Comparison of ENCODE assay signal across 39 cellular contexts in the genomic region with DNA sequence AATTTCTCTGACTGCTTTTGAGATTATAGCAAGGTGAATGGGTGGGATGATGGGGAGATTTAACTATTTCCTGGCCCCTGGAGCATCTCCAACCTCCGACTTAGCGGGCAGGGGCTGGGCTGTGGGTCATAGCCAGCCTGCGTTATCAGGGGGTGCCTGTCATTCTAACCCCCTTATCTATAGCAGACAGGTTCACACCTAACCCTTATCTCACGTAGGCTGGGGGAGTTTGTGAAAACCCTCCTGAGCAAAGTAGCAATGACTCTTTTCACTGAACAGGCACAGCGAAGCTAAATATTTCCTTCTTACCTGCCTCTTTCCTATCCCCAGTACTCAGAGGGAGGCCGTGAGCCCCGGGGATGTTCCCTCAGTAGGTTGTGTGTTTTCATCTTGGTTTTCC.
"Had no signal": no experiment of that assay in that cellular context is flagged by ENCODE, and none has a peak within 500 bp of the region (broad histone marks: within the 10 kb centered on the region; RNA-seq: fewer than 3 reads in every experiment).

No MANE protein-coding gene starts in this region.

- H3K9me3 Mint-ChIP-seq: activated naive CD4-positive, alpha-beta T cell treated with anti-CD3 and anti-CD28 coated beads for 36 hours; activated naive CD4-positive, alpha-beta T cell treated with anti-CD3 and anti-CD28 coated beads, Interleukin-2, amount 50 U/mL, for 24 hours; activated T-cell treated with anti-CD3 and anti-CD28 coated beads, Interleukin-2, amount 50 U/mL, for 24 hours; activated T-cell treated with anti-CD3 and anti-CD28 coated beads, Interleukin-2, amount 50 U/mL, for 4 hours; brain had no signal

- H3K9me3 ChIP-seq: adrenal gland, ascending aorta, body of pancreas, breast epithelium had no signal

- H3K27ac ChIP-seq: adrenal gland, ascending aorta, body of pancreas, brain microvascular endothelial cell, breast epithelium, cardiac muscle cell had no signal

- H3K36me3 ChIP-seq: adrenal gland, ascending aorta, brain microvascular endothelial cell, breast epithelium, cardiac muscle cell had no signal

- DNase-seq: activated effector memory CD4-positive, alpha-beta T cell treated with anti-CD3 and anti-CD28 coated beads, Interleukin-2, amount 50 U/mL, for 16 hours; activated effector memory CD4-positive, alpha-beta T cell treated with Interleukin-2 at 50 U/mL for 16 hours; activated gamma-delta T cell; activated gamma-delta T cell treated with Interleukin-2 at 50 U/mL for 16 hours; activated naive CD4-positive, alpha-beta T cell; activated naive CD4-positive, alpha-beta T cell treated with anti-CD3 and anti-CD28 coated beads for 36 hours; activated naive CD4-positive, alpha-beta T cell treated with anti-CD3 and anti-CD28 coated beads, Interleukin-2, amount 10 ng/mL, durations not matched to agents 7 days and 5 days; activated naive CD4-positive, alpha-beta T cell treated with anti-CD3 and anti-CD28 coated beads, Interleukin-2, amount 50 U/mL, for 16 hours; activated naive CD4-positive, alpha-beta T cell treated with Interleukin-2 at 50 U/mL for 16 hours; activated naive CD8-positive, alpha-beta T cell treated with anti-CD3 and anti-CD28 coated beads for 36 hours; activated naive CD8-positive, alpha-beta T cell treated with anti-CD3 and anti-CD28 coated beads, Interleukin-2, amount 10 ng/mL, durations not matched to agents 7 days and 5 days; activated naive CD8-positive, alpha-beta T cell treated with anti-CD3 and anti-CD28 coated beads, Interleukin-2, amount 50 U/mL, for 24 hours; activated T-cell treated with anti-CD3 and anti-CD28 coated beads, Interleukin-2, amount 50 U/mL, for 1 hour; activated T-cell treated with anti-CD3 and anti-CD28 coated beads, Interleukin-2, amount 50 U/mL, for 24 hours; activated T-cell treated with anti-CD3 and anti-CD28 coated beads, Interleukin-2, amount 50 U/mL, for 4 hours; activated T-cell treated with anti-CD3 and anti-CD28 coated beads, Interleukin-2, amount 50 U/mL, for 48 hours; activated T-cell treated with anti-CD3 and anti-CD28 coated beads, Interleukin-2, amount 50 U/mL, for 72 hours; adrenal gland; amniotic stem cell; amygdala; anterior cingulate cortex; aorta; body of pancreas; brain microvascular endothelial cell; caudate nucleus; central memory CD4-positive, alpha-beta T cell; cerebellar nuclear complex had no signal

- H3K36me3 Mint-ChIP-seq: activated naive CD4-positive, alpha-beta T cell treated with anti-CD3 and anti-CD28 coated beads, Interleukin-2, amount 10 ng/mL, durations not matched to agents 7 days and 5 days; activated naive CD4-positive, alpha-beta T cell treated with anti-CD3 and anti-CD28 coated beads, Interleukin-2, amount 50 U/mL, for 24 hours; activated naive CD4-positive, alpha-beta T cell treated with anti-CD3 and anti-CD28 coated beads, Interleukin-2, amount 50 U/mL, for 72 hours; activated naive CD8-positive, alpha-beta T cell; activated naive CD8-positive, alpha-beta T cell treated with anti-CD3 and anti-CD28 coated beads for 36 hours; activated naive CD8-positive, alpha-beta T cell treated with anti-CD3 and anti-CD28 coated beads, Interleukin-2, amount 10 ng/mL, durations not matched to agents 7 days and 5 days; brain had no signal

- FAIRE-seq: astrocyte had no signal

- H3K4me3 Mint-ChIP-seq: activated naive CD4-positive, alpha-beta T cell treated with anti-CD3 and anti-CD28 coated beads for 36 hours; activated naive CD4-positive, alpha-beta T cell treated with anti-CD3 and anti-CD28 coated beads, Interleukin-2, amount 10 ng/mL, durations not matched to agents 7 days and 5 days; activated naive CD4-positive, alpha-beta T cell treated with anti-CD3 and anti-CD28 coated beads, Interleukin-2, amount 50 U/mL, for 24 hours; activated naive CD8-positive, alpha-beta T cell; activated naive CD8-positive, alpha-beta T cell treated with anti-CD3 and anti-CD28 coated beads for 36 hours; activated naive CD8-positive, alpha-beta T cell treated with anti-CD3 and anti-CD28 coated beads, Interleukin-2, amount 10 ng/mL, durations not matched to agents 7 days and 5 days; activated naive CD8-positive, alpha-beta T cell treated with anti-CD3 and anti-CD28 coated beads, Interleukin-2, amount 50 U/mL, for 24 hours; activated T-cell treated with anti-CD3 and anti-CD28 coated beads, Interleukin-2, amount 50 U/mL, for 24 hours; activated T-cell treated with anti-CD3 and anti-CD28 coated beads, Interleukin-2, amount 50 U/mL, for 4 hours; activated T-cell treated with anti-CD3 and anti-CD28 coated beads, Interleukin-2, amount 50 U/mL, for 72 hours; activated T-helper 1 cell treated with anti-CD3 and anti-CD28 coated beads, Interleukin-12 subunit alpha, Interleukin-12 subunit beta, Interleukin-2, Interleukin-4 antibody, amounts not matched to agents 30 ng/mL and 10 ng/mL and 1 ng/mL, durations not matched to agents 14 hours and 24 hours and 36 hours; activated T-helper 17 cell treated with anti-CD3 and anti-CD28 coated beads, Interleukin-2, amount 50 U/mL, for 72 hours; brain; central memory CD8-positive, alpha-beta T cell had no signal

- H3K4me3 ChIP-seq: adrenal gland, ascending aorta, body of pancreas, breast epithelium, cardiac muscle cell had no signal

- H3K4me1 Mint-ChIP-seq: activated naive CD4-positive, alpha-beta T cell treated with anti-CD3 and anti-CD28 coated beads, Interleukin-2, amount 10 ng/mL, durations not matched to agents 7 days and 5 days; activated naive CD4-positive, alpha-beta T cell treated with anti-CD3 and anti-CD28 coated beads, Interleukin-2, amount 50 U/mL, for 24 hours; activated naive CD8-positive, alpha-beta T cell treated with anti-CD3 and anti-CD28 coated beads for 36 hours; activated naive CD8-positive, alpha-beta T cell treated with anti-CD3 and anti-CD28 coated beads, Interleukin-2, amount 10 ng/mL, durations not matched to agents 7 days and 5 days; activated naive CD8-positive, alpha-beta T cell treated with anti-CD3 and anti-CD28 coated beads, Interleukin-2, amount 50 U/mL, for 24 hours; activated T-helper 17 cell treated with anti-CD3 and anti-CD28 coated beads, Interleukin-2, amount 50 U/mL, for 72 hours; brain; central memory CD8-positive, alpha-beta T cell had no signal

- ATAC-seq: activated naive CD4-positive, alpha-beta T cell treated with anti-CD3 and anti-CD28 coated beads, Interleukin-2, amount 50 U/mL, for 72 hours; activated naive CD8-positive, alpha-beta T cell treated with anti-CD3 and anti-CD28 coated beads, Interleukin-2, amount 50 U/mL, for 24 hours; activated T-cell treated with anti-CD3 and anti-CD28 coated beads, Interleukin-2, amount 50 U/mL, for 4 hours; activated T-cell treated with anti-CD3 and anti-CD28 coated beads, Interleukin-2, amount 50 U/mL, for 72 hours; activated T-helper 17 cell treated with anti-CD3 and anti-CD28 coated beads, Interleukin-2, amount 50 U/mL, for 72 hours; body of pancreas had no signal

- H3K27me3 ChIP-seq: adrenal gland, ascending aorta, body of pancreas, brain microvascular endothelial cell, breast epithelium, cardiac muscle cell had no signal

- H3K4me1 ChIP-seq: adrenal gland, ascending aorta, body of pancreas, breast epithelium had no signal

- H3K27ac Mint-ChIP-seq: activated naive CD4-positive, alpha-beta T cell treated with anti-CD3 and anti-CD28 coated beads for 36 hours; activated naive CD4-positive, alpha-beta T cell treated with anti-CD3 and anti-CD28 coated beads, Interleukin-2, amount 10 ng/mL, durations not matched to agents 7 days and 5 days; activated naive CD4-positive, alpha-beta T cell treated with anti-CD3 and anti-CD28 coated beads, Interleukin-2, amount 50 U/mL, for 24 hours; activated naive CD4-positive, alpha-beta T cell treated with anti-CD3 and anti-CD28 coated beads, Interleukin-2, amount 50 U/mL, for 72 hours; activated naive CD8-positive, alpha-beta T cell; activated naive CD8-positive, alpha-beta T cell treated with anti-CD3 and anti-CD28 coated beads for 36 hours; activated naive CD8-positive, alpha-beta T cell treated with anti-CD3 and anti-CD28 coated beads, Interleukin-2, amount 10 ng/mL, durations not matched to agents 7 days and 5 days; activated naive CD8-positive, alpha-beta T cell treated with anti-CD3 and anti-CD28 coated beads, Interleukin-2, amount 50 U/mL, for 24 hours; activated T-cell treated with anti-CD3 and anti-CD28 coated beads, Interleukin-2, amount 50 U/mL, for 24 hours; activated T-cell treated with anti-CD3 and anti-CD28 coated beads, Interleukin-2, amount 50 U/mL, for 72 hours; activated T-helper 1 cell treated with anti-CD3 and anti-CD28 coated beads, Interleukin-12 subunit alpha, Interleukin-12 subunit beta, Interleukin-2, Interleukin-4 antibody, amounts not matched to agents 30 ng/mL and 10 ng/mL and 1 ng/mL, durations not matched to agents 14 hours and 24 hours and 36 hours; activated T-helper 17 cell treated with anti-CD3 and anti-CD28 coated beads, Interleukin-2, amount 50 U/mL, for 72 hours; activated T-helper 2 cell treated with anti-CD3 and anti-CD28 coated beads, Interferon-gamma antibody, Interleukin-2, Interleukin-4, amounts not matched to agents 10 μg/mL and 5 μg/mL and 100 μg/mL, durations not matched to agents 14 hours and 24 hours and 36 hours; brain had no signal
